ENCODE assay signal across 8 cellular contexts in the genomic region with DNA sequence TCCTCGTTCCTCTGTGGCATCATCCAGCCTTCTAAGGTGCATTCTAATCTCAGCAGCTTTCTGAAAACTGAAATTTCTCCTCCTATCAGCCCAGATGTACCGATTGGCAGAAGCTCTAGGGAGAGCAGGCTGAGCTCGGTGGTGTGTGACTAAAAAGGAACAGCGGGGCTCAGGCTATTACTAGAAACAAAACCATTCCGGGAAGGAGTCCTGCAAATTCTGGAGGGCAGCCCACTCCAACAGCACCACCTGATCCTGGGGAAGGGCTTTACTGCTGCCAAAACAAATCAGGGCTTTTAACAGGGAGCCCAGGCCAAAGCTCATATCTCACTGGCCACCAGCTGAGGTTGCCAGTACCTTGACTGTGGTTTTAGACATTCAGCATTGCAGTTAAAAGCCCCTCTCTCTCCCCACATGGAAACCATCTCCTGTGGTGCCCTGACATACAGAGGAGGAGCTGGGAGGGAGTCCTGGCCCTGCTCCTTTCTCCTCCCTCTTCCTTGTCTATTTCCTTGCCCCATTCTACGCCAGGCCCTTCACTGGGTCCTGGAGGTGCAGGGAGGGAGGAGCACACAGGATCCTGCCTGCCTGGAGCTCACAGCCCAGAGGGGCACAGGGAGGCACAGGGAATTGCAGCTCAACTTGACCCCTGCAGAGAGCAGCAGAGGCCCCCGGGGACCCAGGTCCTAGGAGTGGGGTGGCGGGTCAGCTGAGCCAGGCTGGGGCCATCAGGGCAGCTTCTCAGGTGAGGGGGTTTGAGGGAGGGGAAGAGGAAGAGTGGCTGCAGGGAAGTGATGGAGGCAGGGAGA. TPM values are rescaled to one million over a fixed set of nuclear protein-coding genes. Genes with fewer than 3 reads are reported as not detected.
DNase-seq lines count a peak whose midpoint lies in the region; ATAC-seq and TF ChIP-seq lines count a peak whose summit lies in the region.

No MANE protein-coding gene starts in this region.

- no peaks in the 10 kb centered on the region for H3K9me3 Mint-ChIP-seq in memory B cell

- peak overlapping the region; percentile 88 for H3K4me3 Mint-ChIP-seq in memory B cell

- H3K27ac Mint-ChIP-seq in memory B cell = peak overlapping the region; percentile 92

- no peaks in the 10 kb centered on the region for H3K27me3 Mint-ChIP-seq in memory B cell

- peaks cover 3% of the 10 kb centered on the region for H3K36me3 Mint-ChIP-seq in memory B cell

- H3K27me3 ChIP-seq in thoracic aorta (replicated peaks; ENCODE audit: insufficient read depth) = no peaks in the 10 kb centered on the region

- ATAC-seq in memory B cell (ENCODE audit: low read depth) = peak; percentile 34
- ATAC-seq in thoracic aorta (ENCODE audit: insufficient number of reproducible peaks, low FRiP score, low read depth) = peak; percentile 74
- no peak for ATAC-seq in GM18909 (IDR thresholded peaks at IDR 0.05; ENCODE audit: poor library complexity, unreplicated experiment)

- H3K27ac ChIP-seq in thoracic aorta = peak overlapping the region; percentile 86 to 89

- no peak for TF ChIP-seq CTCF in thoracic aorta (IDR thresholded peaks at IDR 0.05)

- H3K4me1 ChIP-seq in thoracic aorta (ENCODE audit: control insufficient read depth in 1 of 2, low read depth in 2 of 2) = peaks cover 11 to 35% of the 10 kb centered on the region in 2 donors

- peak; percentile 53 for DNase-seq in DMS 273 treated with DMSO at 0.1 percent for 48 hours (lab: John Stamatoyannopoulos, UW)
- peak; percentile 77 for DNase-seq in NCI-H446 treated with DMSO at 0.1 percent for 48 hours (lab: John Stamatoyannopoulos, UW)
- DNase-seq in cerebellum (ENCODE audit: low spot score) = peak; percentile 91
- no peak for DNase-seq in memory B cell (ENCODE audit: low spot score in 2 of 2)
- peak; percentile 52 for DNase-seq in thoracic aorta (ENCODE audit: low spot score)
- DNase-seq in NK-92 (lab: John Stamatoyannopoulos, UW; ENCODE audit: unreplicated experiment) = no peak
- DNase-seq in activated effector memory CD4-positive, alpha-beta T cell treated with Interleukin-2 at 50 U/mL for 16 hours = no peak

- H3K4me3 ChIP-seq in thoracic aorta = peak overlapping the region; percentile 74

- H3K36me3 ChIP-seq in thoracic aorta = no peaks in the 10 kb centered on the region

- H3K9me3 ChIP-seq in thoracic aorta = no peaks in the 10 kb centered on the region

- H3K4me1 Mint-ChIP-seq in memory B cell = peaks cover 23% of the 10 kb centered on the region

RNA-seq across cellular contexts. Expression of a gene that starts 0.9 kb away (rescaled TPM):
- total RNA-seq in cerebellum (3.1 TPM), thoracic aorta (10 to 100 TPM; 19.2 to 20.4 TPM)

RNA-seq across cellular contexts. Expression of a gene that starts 25.7 kb away (rescaled TPM):
- total RNA-seq in cerebellum (not detected), thoracic aorta (not detected)

RNA-seq across cellular contexts. Expression of a gene that starts 31.6 kb away (rescaled TPM):
- not detected for total RNA-seq in cerebellum
- total RNA-seq in thoracic aorta = under 1 TPM in 1 of 2 donors, not detected in 1; 0.54 TPM

RNA-seq across cellular contexts. Expression of a gene that starts 46.5 kb away (rescaled TPM):
- total RNA-seq in cerebellum = 1.9 TPM
- total RNA-seq in thoracic aorta = 1 to 10 TPM in 1 of 2 donors, under 1 TPM in 1; 0.49 to 1.8 TPM

Comparison
In these comparisons a context has a peak if more than half of its experiments do, and no peak if none do; other contexts are left out.
1. DNase-seq: peak in DMS 273 treated with DMSO at 0.1 percent for 48 hours (single experiment), NCI-H446 treated with DMSO at 0.1 percent for 48 hours (single experiment), cerebellum (single experiment) and thoracic aorta (single experiment); none in memory B cell (0 of 2), NK-92 (single experiment) and activated effector memory CD4-positive, alpha-beta T cell treated with Interleukin-2 at 50 U/mL for 16 hours (single experiment).